ENCODE assay signal across 8 cellular contexts in the genomic region with DNA sequence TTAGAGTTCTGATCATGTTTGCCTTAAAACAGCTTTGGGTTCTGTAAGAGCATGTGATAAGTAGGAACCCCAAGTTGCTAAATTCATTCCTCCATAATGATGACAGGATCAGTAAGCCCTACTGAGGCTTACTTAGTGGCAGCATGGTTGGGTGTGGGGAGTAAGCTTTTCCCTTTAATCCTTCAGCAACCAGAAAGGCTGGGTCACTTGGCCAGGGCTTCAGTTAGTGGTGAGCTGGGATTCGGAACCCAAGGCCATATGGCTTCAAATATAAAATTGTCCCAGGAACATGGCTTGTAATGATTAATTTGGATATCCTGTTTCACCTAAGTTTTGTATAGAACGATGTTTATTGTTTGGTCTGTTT. TPM values are rescaled to one million over a fixed set of nuclear protein-coding genes. Genes with fewer than 3 reads are reported as not detected.
A peak's percentile ranks its signal among the peaks of the same experiment; 100 is the strongest.
DNase-seq lines count a peak whose midpoint lies in the region; ATAC-seq and TF ChIP-seq lines count a peak whose summit lies in the region.

No MANE protein-coding gene starts in this region.

- peak overlapping the region; percentile 91 for H3K4me3 ChIP-seq in iPS-18a (ENCODE audit: low read length)

- no peak for DNase-seq in Calu3
- DNase-seq in activated naive CD8-positive, alpha-beta T cell treated with anti-CD3 and anti-CD28 coated beads, Interleukin-2, amount 10 ng/mL, durations not matched to agents 7 days and 5 days, result no peak
- DNase-seq in stimulated activated naive CD8-positive, alpha-beta T cell treated with anti-CD3 and anti-CD28 coated beads, Interleukin-15, amount 100 ng/mL, for 72 hours, result no peak
- DNase-seq in head of caudate nucleus, result no peak
- no peak for DNase-seq in midbrain (lab: John Stamatoyannopoulos, UW)

- intact Hi-C loops in Calu3 (cut with micrococcal nuclease; ENCODE audit: unreplicated experiment) (no loop called here), head of caudate nucleus (cut with DNase I) (loop anchor here (5.0 kb wide), 1 partner anchor 104 kb away; no protein-coding TSS in a partner anchor)

- H3K27ac ChIP-seq in iPS-18a (ENCODE audit: low read length), result no peak overlapping the region

- no peaks in the 10 kb centered on the region for H3K4me1 ChIP-seq in iPS-18a (ENCODE audit: control insufficient read depth, low read depth, low read length)

- POLR2A ChIA-PET in activated naive CD8-positive, alpha-beta T cell treated with anti-CD3 and anti-CD28 coated beads, Interleukin-2, amount 10 ng/mL, durations not matched to agents 7 days and 5 days (lab: Charles Lee), result interaction anchor here (1.4 to 1.8 kb wide), 2 partner anchors 33 to 236 kb away, joined by 4 to 8 read pairs; partner anchors contain the start of gene CNOT1

- peak overlapping the region; percentile 91 for H3K9ac ChIP-seq in iPS-18a (ENCODE audit: low read length)

- no peaks in the 10 kb centered on the region for H3K4me1 Mint-ChIP-seq in Calu3 (ENCODE audit: low read depth, unreplicated experiment)
- peaks cover 12% of the 10 kb centered on the region for H3K4me1 Mint-ChIP-seq in activated naive CD8-positive, alpha-beta T cell treated with anti-CD3 and anti-CD28 coated beads, Interleukin-2, amount 10 ng/mL, durations not matched to agents 7 days and 5 days
- peaks cover 11% of the 10 kb centered on the region for H3K4me1 Mint-ChIP-seq in stimulated activated naive CD8-positive, alpha-beta T cell treated with anti-CD3 and anti-CD28 coated beads, Interleukin-15, amount 100 ng/mL, for 72 hours

- BruUV-seq in Calu3 (replicated peaks; lab: Mats Ljungman, UMichigan), result no TSS peak

- TF ChIP-seq CTCF in Calu3 (IDR thresholded peaks at IDR 0.05; ENCODE audit: unreplicated experiment), result no peak

- CTCF ChIA-PET in Calu3 (lab: Charles Lee), result interaction anchor here (0.8 to 1.6 kb wide), 3 partner anchors 9 to 95 kb away, joined by 3 to 5 read pairs (median 3); no protein-coding TSS in a partner anchor

- peaks cover 16% of the 10 kb centered on the region for H3K36me3 Mint-ChIP-seq in Calu3 (ENCODE audit: insufficient read depth, unreplicated experiment)
- peaks cover 11% of the 10 kb centered on the region for H3K36me3 Mint-ChIP-seq in activated naive CD8-positive, alpha-beta T cell treated with anti-CD3 and anti-CD28 coated beads, Interleukin-2, amount 10 ng/mL, durations not matched to agents 7 days and 5 days

- H3K9me3 ChIP-seq in iPS-18a (ENCODE audit: control insufficient read depth, low read depth, low read length), result no peaks in the 10 kb centered on the region

- peak overlapping the region; percentile 96 for H3K4me3 Mint-ChIP-seq in Calu3 (ENCODE audit: low read depth, unreplicated experiment)
- H3K4me3 Mint-ChIP-seq in activated naive CD8-positive, alpha-beta T cell treated with anti-CD3 and anti-CD28 coated beads, Interleukin-2, amount 10 ng/mL, durations not matched to agents 7 days and 5 days, result peak overlapping the region; percentile 95
- peak overlapping the region; percentile 98 for H3K4me3 Mint-ChIP-seq in stimulated activated naive CD8-positive, alpha-beta T cell treated with anti-CD3 and anti-CD28 coated beads, Interleukin-15, amount 100 ng/mL, for 72 hours

- no peaks in the 10 kb centered on the region for H3K9me3 Mint-ChIP-seq in Calu3 (ENCODE audit: low read depth, unreplicated experiment)
- peaks cover 2% of the 10 kb centered on the region for H3K9me3 Mint-ChIP-seq in activated naive CD8-positive, alpha-beta T cell treated with anti-CD3 and anti-CD28 coated beads, Interleukin-2, amount 10 ng/mL, durations not matched to agents 7 days and 5 days
- H3K9me3 Mint-ChIP-seq in stimulated activated naive CD8-positive, alpha-beta T cell treated with anti-CD3 and anti-CD28 coated beads, Interleukin-15, amount 100 ng/mL, for 72 hours, result peaks cover 0 to 9% of the 10 kb centered on the region in 2 donors

- H3K27ac Mint-ChIP-seq in Calu3 (ENCODE audit: unreplicated experiment), result peak overlapping the region; percentile 89
- peak overlapping the region; percentile 97 for H3K27ac Mint-ChIP-seq in activated naive CD8-positive, alpha-beta T cell treated with anti-CD3 and anti-CD28 coated beads, Interleukin-2, amount 10 ng/mL, durations not matched to agents 7 days and 5 days
- H3K27ac Mint-ChIP-seq in stimulated activated naive CD8-positive, alpha-beta T cell treated with anti-CD3 and anti-CD28 coated beads, Interleukin-15, amount 100 ng/mL, for 72 hours, result peak overlapping the region; percentile 99

- no peaks in the 10 kb centered on the region for H3K36me3 ChIP-seq in iPS-18a (ENCODE audit: control insufficient read depth, low read depth, low read length)

- peaks cover 34% of the 10 kb centered on the region for H3K27me3 ChIP-seq in iPS-18a (ENCODE audit: control insufficient read depth, insufficient read depth, low read length)

- H3K27me3 Mint-ChIP-seq in Calu3 (ENCODE audit: unreplicated experiment), result no peaks in the 10 kb centered on the region
- H3K27me3 Mint-ChIP-seq in activated naive CD8-positive, alpha-beta T cell treated with anti-CD3 and anti-CD28 coated beads, Interleukin-2, amount 10 ng/mL, durations not matched to agents 7 days and 5 days, result peaks cover 10% of the 10 kb centered on the region
- H3K27me3 Mint-ChIP-seq in stimulated activated naive CD8-positive, alpha-beta T cell treated with anti-CD3 and anti-CD28 coated beads, Interleukin-15, amount 100 ng/mL, for 72 hours, result no peaks in the 10 kb centered on the region

- ATAC-seq in GM19452 (IDR thresholded peaks at IDR 0.05; ENCODE audit: unreplicated experiment) (peak; percentile 28), HG03571 (IDR thresholded peaks at IDR 0.05; ENCODE audit: unreplicated experiment) (peak; percentile 5)
- ATAC-seq in activated naive CD8-positive, alpha-beta T cell treated with anti-CD3 and anti-CD28 coated beads, Interleukin-2, amount 10 ng/mL, durations not matched to agents 7 days and 5 days (ENCODE audit: low read depth), result peak; percentile 5
- ATAC-seq in stimulated activated naive CD8-positive, alpha-beta T cell treated with anti-CD3 and anti-CD28 coated beads, Interleukin-15, amount 100 ng/mL, for 72 hours, result no peak

RNA-seq across cellular contexts. Expression of gene GINS3, which starts 0.8 kb away (rescaled TPM):
- total RNA-seq in Calu3 (2022), result 11.9 and 13.6 TPM in 2 replicates
- total RNA-seq in activated naive CD8-positive, alpha-beta T cell treated with anti-CD3 and anti-CD28 coated beads, Interleukin-2, amount 10 ng/mL, durations not matched to agents 7 days and 5 days, result 10 to 100 TPM; 10.2 to 11.1 TPM
